In genomic region chr17:73304971-73305786, GRCh38 we compare ENCODE assay signal across 8 cellular contexts. TPM values are rescaled to one million over a fixed set of nuclear protein-coding genes. Genes with fewer than 3 reads are reported as not detected.
DNase-seq lines count a peak whose midpoint lies in the region; ATAC-seq, FAIRE-seq and TF ChIP-seq lines count a peak whose summit lies in the region.

No MANE protein-coding gene starts in this region.

- no peak for FAIRE-seq in bronchial epithelial cell (lab: Jason Lieb, UNC)

- DNase-seq in EH (ENCODE audit: low read depth) (peak; percentile 95), NCI-H2196 treated with DMSO at 0.1 percent for 48 hours (lab: John Stamatoyannopoulos, UW; ENCODE audit: unreplicated experiment) (peak; percentile 39), bronchial epithelial cell (ENCODE audit: low read depth) (peak; percentile 52), left kidney (ENCODE audit: low read depth, low spot score) (peak; percentile 92), HuH-7.5 (ENCODE audit: low spot score) (no peak)

- ATAC-seq in HG03196 (IDR thresholded peaks at IDR 0.05; ENCODE audit: unreplicated experiment), result no peak
- no peak for ATAC-seq in GM18517 (IDR thresholded peaks at IDR 0.05; ENCODE audit: unreplicated experiment)

- H3K36me3 ChIP-seq in bronchial epithelial cell (ENCODE audit: control insufficient read depth, insufficient read depth, low read length) (peaks cover 7% of the 10 kb centered on the region), thymus (ENCODE audit: control insufficient read depth, insufficient read depth) (no peaks in the 10 kb centered on the region)

- no peaks in the 10 kb centered on the region for H3K27me3 ChIP-seq in bronchial epithelial cell (ENCODE audit: control insufficient read depth, insufficient read depth, low read length)
- H3K27me3 ChIP-seq in thymus (ENCODE audit: control insufficient read depth, insufficient read depth), result no peaks in the 10 kb centered on the region

- peak; percentile 46 for TF ChIP-seq CTCF in bronchial epithelial cell (IDR thresholded peaks at IDR 0.05; ENCODE audit: insufficient read depth, low read length, severe bottlenecking)

- WGBS in thymus, result 55% methylated on average over 16 of the region's 16 CpGs

- peak overlapping the region; percentile 73 for H3K27ac ChIP-seq in thymus (ENCODE audit: low read depth)

- H3K4me1 ChIP-seq in thymus (ENCODE audit: control insufficient read depth, insufficient read depth, low read length), result peaks cover 6% of the 10 kb centered on the region

- no peaks in the 10 kb centered on the region for H3K9me3 ChIP-seq in thymus (ENCODE audit: control insufficient read depth)

- H3K4me3 ChIP-seq in bronchial epithelial cell (ENCODE audit: low read depth, low read length) (peak overlapping the region; percentile 4), thymus (ENCODE audit: low read length) (no peak overlapping the region)

RNA-seq across cellular contexts. Expression of gene CDC42EP4, which starts 6.6 kb away (rescaled TPM):
- 16.8 and 29.3 TPM in 2 replicates for total RNA-seq in bronchial epithelial cell
- polyA plus RNA-seq in thymus, result 30.9 TPM

RNA-seq across cellular contexts. Expression of gene CPSF4L, which starts 43.5 kb away (rescaled TPM):
- not detected in 2 replicates for total RNA-seq in bronchial epithelial cell
- polyA plus RNA-seq in thymus, result not detected
